Comparison of ENCODE assay signal across 8 cellular contexts in the genomic region with DNA sequence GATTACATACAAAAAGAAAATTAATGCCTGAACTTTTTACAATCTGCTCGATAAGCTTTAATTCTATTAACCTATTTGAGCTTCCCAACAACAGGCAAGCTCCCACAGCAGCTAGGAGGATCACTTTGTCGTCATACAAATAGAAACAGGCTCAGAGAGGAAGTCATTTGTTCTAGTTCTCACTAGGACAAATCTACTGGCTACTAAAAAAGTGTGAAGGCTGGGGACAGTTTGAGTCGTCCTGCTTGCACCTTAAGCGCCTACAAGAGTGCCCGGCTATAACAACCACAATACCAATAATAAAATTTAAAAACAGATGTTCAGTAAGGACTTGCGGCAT. TPM values are rescaled to one million over a fixed set of nuclear protein-coding genes. Genes with fewer than 3 reads are reported as not detected.
A peak's percentile ranks its signal among the peaks of the same experiment; 100 is the strongest.
DNase-seq lines count a peak whose midpoint lies in the region; ATAC-seq and TF ChIP-seq lines count a peak whose summit lies in the region.

No MANE protein-coding gene starts in this region.

- no peak overlapping the region for H3K4me3 ChIP-seq in KMS-11 (IDR thresholded peaks at IDR 0.05; ENCODE audit: insufficient read depth, low read depth, low read length)
- H3K4me3 ChIP-seq in astrocyte of the cerebellum (ENCODE audit: low read depth, low read length) = peak overlapping the region; percentile 66
- H3K4me3 ChIP-seq in left lung = peak overlapping the region; percentile 80 to 96
- H3K4me3 ChIP-seq in thyroid gland (replicated peaks in 1 of 3) = peak overlapping the region; percentile 16 to 75 (median 24)

- H3K9me3 Mint-ChIP-seq in activated CD8-positive, alpha-beta memory T cell treated with anti-CD3 and anti-CD28 coated beads, Interleukin-2, amount 10 ng/mL, durations not matched to agents 7 days and 5 days (ENCODE audit: low read depth) = no peaks in the 10 kb centered on the region

- intact Hi-C loops in left lung (cut with DNase I) (no loop called here), thyroid gland (cut with DNase I) (no loop called here)

- no peaks in the 10 kb centered on the region for H3K27me3 Mint-ChIP-seq in activated CD8-positive, alpha-beta memory T cell treated with anti-CD3 and anti-CD28 coated beads, Interleukin-2, amount 10 ng/mL, durations not matched to agents 7 days and 5 days

- CTCF ChIA-PET in activated CD8-positive, alpha-beta memory T cell treated with anti-CD3 and anti-CD28 coated beads, Interleukin-2, amount 10 ng/mL, durations not matched to agents 7 days and 5 days (lab: Charles Lee) = interaction anchor here (0.6 to 3.7 kb wide), 15 partner anchors 11 to 1008 kb away, joined by 3 to 22 read pairs (median 5); a partner anchor contains a TSS

- peaks cover 38% of the 10 kb centered on the region for H3K4me1 Mint-ChIP-seq in activated CD8-positive, alpha-beta memory T cell treated with anti-CD3 and anti-CD28 coated beads, Interleukin-2, amount 10 ng/mL, durations not matched to agents 7 days and 5 days

- in situ Hi-C loops in astrocyte of the cerebellum (cut with HindIII; ENCODE audit: low sequenced_read_pairs) = no loop called here

- no peak for TF ChIP-seq POLR2A in thyroid gland (IDR thresholded peaks at IDR 0.05)

- H3K27ac Mint-ChIP-seq in activated CD8-positive, alpha-beta memory T cell treated with anti-CD3 and anti-CD28 coated beads, Interleukin-2, amount 10 ng/mL, durations not matched to agents 7 days and 5 days = peak overlapping the region; percentile 92

- H3K36me3 Mint-ChIP-seq in activated CD8-positive, alpha-beta memory T cell treated with anti-CD3 and anti-CD28 coated beads, Interleukin-2, amount 10 ng/mL, durations not matched to agents 7 days and 5 days = peaks cover 13% of the 10 kb centered on the region

- peak overlapping the region; percentile 54 for H3K9ac ChIP-seq in KMS-11

- H3K9me3 ChIP-seq in left lung = no peaks in the 10 kb centered on the region
- no peaks in the 10 kb centered on the region for H3K9me3 ChIP-seq in thyroid gland

- peak; percentile 3 for ATAC-seq in activated CD8-positive, alpha-beta memory T cell treated with anti-CD3 and anti-CD28 coated beads, Interleukin-2, amount 10 ng/mL, durations not matched to agents 7 days and 5 days
- ATAC-seq in left lung = peak; percentile 5

- peak overlapping the region; percentile 93 for H3K4me3 Mint-ChIP-seq in activated CD8-positive, alpha-beta memory T cell treated with anti-CD3 and anti-CD28 coated beads, Interleukin-2, amount 10 ng/mL, durations not matched to agents 7 days and 5 days

- H3K4me1 ChIP-seq in KMS-11 (ENCODE audit: low read depth, poor library complexity, severe bottlenecking) (peaks cover 18% of the 10 kb centered on the region), left lung (peaks cover 21 to 58% of the 10 kb centered on the region in 2 donors), thyroid gland (peaks cover 12 to 18% of the 10 kb centered on the region in 2 donors)

- WGBS in thyroid gland, 2 donors = 1 to 2% methylated on average over 6 of the region's 6 CpGs

- no peak for DNase-seq in activated CD8-positive, alpha-beta memory T cell treated with anti-CD3 and anti-CD28 coated beads, Interleukin-2, amount 10 ng/mL, durations not matched to agents 7 days and 5 days
- no peak for DNase-seq in activated CD8-positive, alpha-beta memory T cell treated with anti-CD3 and anti-CD28 coated beads, Interleukin-2, amount 50 U/mL, for 4 hours
- DNase-seq in astrocyte of the cerebellum (ENCODE audit: low read depth) = no peak
- no peak for DNase-seq in left lung
- DNase-seq in thyroid gland = no peak
- DNase-seq in NCI-H1092 (lab: John Stamatoyannopoulos, UW) = no peak
- DNase-seq in NCI-H1417 (lab: John Stamatoyannopoulos, UW) = no peak

- TF ChIP-seq CTCF in KMS-11 (conservative IDR thresholded peaks at IDR 0.05; ENCODE audit: low read depth, low read length) (no peak), astrocyte of the cerebellum (IDR thresholded peaks at IDR 0.05; ENCODE audit: low read depth, low read length, missing control alignments) (no peak), left lung (IDR thresholded peaks at IDR 0.05) (no peak), thyroid gland (IDR thresholded peaks at IDR 0.05) (no peak)

- H3K4me2 ChIP-seq in KMS-11 = peak overlapping the region; percentile 85

- H3K36me3 ChIP-seq in KMS-11 (ENCODE audit: insufficient read depth) = no peaks in the 10 kb centered on the region
- peaks cover 0 to 3% of the 10 kb centered on the region in 2 donors for H3K36me3 ChIP-seq in left lung
- no peaks in the 10 kb centered on the region for H3K36me3 ChIP-seq in thyroid gland

- peaks cover 34% of the 10 kb centered on the region for H3K79me2 ChIP-seq in KMS-11 (ENCODE audit: insufficient read depth, low read depth)

- no peaks in the 10 kb centered on the region for H4K20me1 ChIP-seq in KMS-11 (ENCODE audit: insufficient read depth)

- H3K27me3 ChIP-seq in KMS-11 (ENCODE audit: insufficient read depth, low read depth) (no peaks in the 10 kb centered on the region), left lung (peaks cover 0 to 11% of the 10 kb centered on the region in 2 donors), thyroid gland (peaks cover 3% of the 10 kb centered on the region)

- peak overlapping the region; percentile 61 for H2AFZ ChIP-seq in KMS-11 (ENCODE audit: low read depth)

- H3K27ac ChIP-seq in KMS-11 (peak overlapping the region; percentile 86), left lung (peak overlapping the region; percentile 94 to 98), thyroid gland (peak overlapping the region; percentile 81 to 92 (median 89))

RNA-seq across cellular contexts. Expression of a gene that starts 0.6 kb away (rescaled TPM):
- 10 to 100 TPM; 44.1 to 56.4 TPM for total RNA-seq in activated CD8-positive, alpha-beta memory T cell treated with anti-CD3 and anti-CD28 coated beads, Interleukin-2, amount 10 ng/mL, durations not matched to agents 7 days and 5 days
- total RNA-seq in left lung = 10 to 100 TPM; 71.4 to 74.1 TPM
- total RNA-seq in thyroid gland = 10 to 100 TPM; 33.2 to 60.0 (median 45.0) TPM

RNA-seq across cellular contexts. Expression of a gene that starts 12.9 kb away (rescaled TPM):
- not detected for total RNA-seq in activated CD8-positive, alpha-beta memory T cell treated with anti-CD3 and anti-CD28 coated beads, Interleukin-2, amount 10 ng/mL, durations not matched to agents 7 days and 5 days
- total RNA-seq in left lung (1 to 10 TPM; 2.0 to 2.1 TPM), thyroid gland (not detected)

RNA-seq across cellular contexts. Expression of a gene that starts 31.8 kb away (rescaled TPM):
- under 1 TPM; 0.26 to 0.70 TPM for total RNA-seq in activated CD8-positive, alpha-beta memory T cell treated with anti-CD3 and anti-CD28 coated beads, Interleukin-2, amount 10 ng/mL, durations not matched to agents 7 days and 5 days
- 1 to 10 TPM in 1 of 2 donors, under 1 TPM in 1; 0.86 to 1.0 TPM for total RNA-seq in left lung
- total RNA-seq in thyroid gland = 1 to 10 TPM in 3 of 4 donors, under 1 TPM in 1; 0.98 to 7.5 (median 2.5) TPM

RNA-seq across cellular contexts. Expression of a gene that starts 49.3 kb away (rescaled TPM):
- 100 to 1,000 TPM in 1 of 2 experiments, 10 to 100 TPM in 1; 73.5 to 105 TPM for total RNA-seq in activated CD8-positive, alpha-beta memory T cell treated with anti-CD3 and anti-CD28 coated beads, Interleukin-2, amount 10 ng/mL, durations not matched to agents 7 days and 5 days
- total RNA-seq in left lung (10 to 100 TPM; 64.6 to 77.8 TPM), thyroid gland (100 to 1,000 TPM in 3 of 4 donors, 10 to 100 TPM in 1; 99.1 to 121 (median 103) TPM)

RNA-seq across cellular contexts. Expression of a gene that starts 50.3 kb away (rescaled TPM):
- total RNA-seq in activated CD8-positive, alpha-beta memory T cell treated with anti-CD3 and anti-CD28 coated beads, Interleukin-2, amount 10 ng/mL, durations not matched to agents 7 days and 5 days = 10 to 100 TPM; 24.7 to 26.3 TPM
- total RNA-seq in left lung = 10 to 100 TPM; 23.2 to 25.2 TPM
- total RNA-seq in thyroid gland = 10 to 100 TPM; 23.7 to 39.9 (median 28.4) TPM
